7 cellular contexts compared by ENCODE assay signal in the genomic region with DNA sequence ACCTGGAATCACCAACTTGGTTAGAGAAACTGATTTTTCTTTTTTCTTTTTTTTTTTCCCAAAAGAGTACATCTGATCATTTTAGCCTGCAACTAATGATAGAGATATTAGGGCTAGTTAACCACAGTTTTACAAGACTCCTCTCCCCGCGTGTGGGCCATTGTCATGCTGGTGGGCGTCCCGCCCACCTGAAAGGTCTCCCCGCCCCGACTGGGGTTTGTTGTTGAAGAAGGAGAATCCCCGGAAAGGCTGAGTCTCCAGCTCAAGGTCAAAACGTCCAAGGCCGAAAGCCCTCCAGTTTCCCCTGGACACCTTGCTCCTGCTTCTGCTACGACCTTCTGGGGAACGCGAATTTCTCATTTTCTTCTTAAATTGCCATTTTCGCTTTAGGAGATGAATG.
DNase-seq lines count a peak whose midpoint lies in the region; ATAC-seq, FAIRE-seq and TF ChIP-seq lines count a peak whose summit lies in the region.
"Not testable (repeated sequence)": the region's sequence is repeated elsewhere in the genome, so short reads cannot be mapped to it uniquely, and the experiment has no call there.

No MANE protein-coding gene starts in this region.

- not testable (repeated sequence) for H3K4me3 Mint-ChIP-seq in GM23338
- H3K4me3 Mint-ChIP-seq in WTC11 = peak overlapping the region; percentile 24; the same call in 1 of the 2 replicates

- H2BK5ac ChIP-seq in H1 (ENCODE audit: low read depth, low read length) = not testable (repeated sequence)

- BruUV-seq in endothelial cell of umbilical vein (replicated peaks; lab: Mats Ljungman, UMichigan); HepG2 (replicated peaks; lab: Mats Ljungman, UMichigan): not testable (repeated sequence)

- not testable (repeated sequence) for H3K36me3 Mint-ChIP-seq in GM23338 (ENCODE audit: low read depth); WTC11

- not testable (repeated sequence) for H4K91ac ChIP-seq in H1 (replicated peaks; ENCODE audit: insufficient read length, low read length)

- not testable (repeated sequence) for H2AK5ac ChIP-seq in H1 (ENCODE audit: low read depth, low read length)

- peak; percentile 83 for ATAC-seq in GM23338
- ATAC-seq in WTC11 = peak; percentile 79
- not testable (repeated sequence) for ATAC-seq in HepG2

- 54% methylated on average over 6 of the region's 13 CpGs; no CpG with 5 or more reads in 1 of the 2 experiments for WGBS in H1 (ENCODE audit: extremely low coverage in 1 of 2, insufficient coverage in 1 of 2, insufficient read length in 1 of 2, insufficient replicate concordance in 2 of 2, low coverage in 1 of 2, low lambda C conversion rate in 2 of 2, missing lambda C conversion rate in 1 of 2), 2 experiments
- WGBS in HepG2 (ENCODE audit: low lambda C conversion rate) = 26% methylated on average over 11 of the region's 13 CpGs

- H3K9me3 Mint-ChIP-seq in GM23338, WTC11: not testable (repeated sequence)

- H2BK120ac ChIP-seq in H1 (replicated peaks; ENCODE audit: low read depth, low read length) = not testable (repeated sequence)

- H3K79me2 ChIP-seq in GM23338 (replicated peaks; ENCODE audit: insufficient read depth); H1 (ENCODE audit: control insufficient read depth in 1 of 2, insufficient read depth in 2 of 2, low read length in 2 of 2); endothelial cell of umbilical vein (ENCODE audit: control insufficient read depth, insufficient read depth, low read length); HepG2 (ENCODE audit: insufficient read depth, low read length): not testable (repeated sequence)

- not testable (repeated sequence) for H3K23me2 ChIP-seq in H1 (ENCODE audit: low read depth, low read length)

- not testable (repeated sequence) for H3K9me1 ChIP-seq in endothelial cell of umbilical vein (replicated peaks; ENCODE audit: control insufficient read depth, extremely low read depth, insufficient read depth, low read length)

- H3K36me3 ChIP-seq in GM23338 (ENCODE audit: insufficient read depth); HUES6 (ENCODE audit: control insufficient read depth, insufficient read depth, low read length); H1 (ENCODE audit: control insufficient read depth in 2 of 4, insufficient read depth in 4 of 4, low read length in 3 of 4); endothelial cell of umbilical vein (ENCODE audit: control insufficient read depth in 2 of 2, extremely low read depth in 1 of 2, insufficient read depth in 2 of 2, low read length in 2 of 2); HepG2 (replicated peaks in 1 of 2; ENCODE audit: control insufficient read depth in 1 of 2, insufficient read depth in 2 of 2, low read length in 2 of 2): not testable (repeated sequence)

- H3F3A ChIP-seq in GM23338 (replicated peaks; ENCODE audit: low read depth) = not testable (repeated sequence)

- not testable (repeated sequence) for H3K27ac Mint-ChIP-seq in GM23338, WTC11

- peak overlapping the region; percentile 34 for H3K9ac ChIP-seq in HUES6 (ENCODE audit: low read length)
- H3K9ac ChIP-seq in H1 (replicated peaks in 1 of 4; ENCODE audit: extremely low read depth in 1 of 4, low read depth in 3 of 4, low read length in 3 of 4); endothelial cell of umbilical vein (replicated peaks; ENCODE audit: extremely low read depth, insufficient read depth, low read length); HepG2 (ENCODE audit: insufficient read depth, low read depth, low read length): not testable (repeated sequence)

- intact Hi-C loops in endothelial cell of umbilical vein (cut with micrococcal nuclease); HepG2 (cut with micrococcal nuclease; ENCODE audit: unreplicated experiment): not testable (repeated sequence)

- not testable (repeated sequence) for H3K27ac ChIP-seq in GM23338 (ENCODE audit: low read depth); HUES6 (ENCODE audit: low read depth, low read length); H1 (ENCODE audit: low read depth, low read length); endothelial cell of umbilical vein (ENCODE audit: insufficient read depth, low read depth, low read length); HepG2 (ENCODE audit: extremely low read length, insufficient read depth, low read length)

- not testable (repeated sequence) for H3K4me1 Mint-ChIP-seq in GM23338
- H3K4me1 Mint-ChIP-seq in WTC11 = peaks cover 28% of the 10 kb centered on the region

- not testable (repeated sequence) for H2BK15ac ChIP-seq in H1 (ENCODE audit: low read length)

- H3K9me2 ChIP-seq in GM23338 (ENCODE audit: insufficient read depth) = not testable (repeated sequence)

- H2BK12ac ChIP-seq in H1 (ENCODE audit: low read depth, low read length) = not testable (repeated sequence)

- TF ChIP-seq POLR2A in H1 (IDR thresholded peaks at IDR 0.05; ENCODE audit: control extremely low read depth in 1 of 2, low read depth in 2 of 2, low read length in 2 of 2); endothelial cell of umbilical vein (IDR thresholded peaks at IDR 0.05; ENCODE audit: low read depth, low read length); HepG2 (IDR thresholded peaks at IDR 0.05; ENCODE audit: insufficient read depth in 1 of 2, low read depth in 2 of 2, low read length in 2 of 2): not testable (repeated sequence)

- H2BK20ac ChIP-seq in H1 (ENCODE audit: low read length) = not testable (repeated sequence)

- TF ChIP-seq EP300 in H1 (IDR thresholded peaks at IDR 0.05; ENCODE audit: borderline replicate concordance in 1 of 2, low read depth in 2 of 2, low read length in 2 of 2); HepG2 (IDR thresholded peaks at IDR 0.05; ENCODE audit: low read depth in 2 of 2, low read length in 2 of 2); HepG2 (CRISPR knock-in tag; IDR thresholded peaks at IDR 0.05; ENCODE audit: borderline replicate concordance): not testable (repeated sequence)

- POLR2A ChIA-PET in WTC11 (lab: Charles Lee); H1 (lab: Charles Lee; ENCODE audit: partially characterized antibody); endothelial cell of umbilical vein (lab: Charles Lee); HepG2 (lab: Yijun Ruan, JAX): not testable (repeated sequence)

- not testable (repeated sequence) for H3K56ac ChIP-seq in H1 (replicated peaks; ENCODE audit: insufficient read length, low read depth, low read length)

- in situ Hi-C loops in HepG2 (cut with HindIII; ENCODE audit: extremely low pct_ligation_motif_present, low pct_unique_long_range_greater_than_20kb) = not testable (repeated sequence)

- H3K14ac ChIP-seq in H1 (ENCODE audit: insufficient read length) = not testable (repeated sequence)

- not testable (repeated sequence) for H3K4ac ChIP-seq in H1 (replicated peaks; ENCODE audit: insufficient read length, low read depth, low read length)

- 0 out of 2 replicates have a peak overlapping the region, but pooled peaks have one; percentile 56 for H2AFZ ChIP-seq in GM23338
- H2AFZ ChIP-seq in H1 (ENCODE audit: low read length); endothelial cell of umbilical vein (ENCODE audit: low read depth, low read length); HepG2 (ENCODE audit: low read length): not testable (repeated sequence)

- not testable (repeated sequence) for H3K27me3 ChIP-seq in GM23338 (ENCODE audit: insufficient read depth); H1 (replicated peaks in 1 of 4; ENCODE audit: control insufficient read depth in 3 of 4, extremely low read depth in 1 of 4, insufficient read depth in 3 of 4, low read length in 3 of 4); endothelial cell of umbilical vein (ENCODE audit: control insufficient read depth in 2 of 2, insufficient read depth in 2 of 2, low read length in 2 of 2); HepG2 (ENCODE audit: control insufficient read depth in 1 of 2, insufficient read depth in 2 of 2, low read length in 2 of 2)
- peaks cover 62% of the 10 kb centered on the region for H3K27me3 ChIP-seq in HUES6 (ENCODE audit: control insufficient read depth, insufficient read depth, low read length)

- not testable (repeated sequence) for H4K20me1 ChIP-seq in GM23338 (replicated peaks; ENCODE audit: insufficient read depth); H1 (replicated peaks in 1 of 2; ENCODE audit: control insufficient read depth in 1 of 2, insufficient read depth in 2 of 2, low read length in 2 of 2); endothelial cell of umbilical vein (replicated peaks; ENCODE audit: control insufficient read depth, extremely low read depth, insufficient read depth, low read length); HepG2 (ENCODE audit: insufficient read depth, low read length)

- not testable (repeated sequence) for H3K23ac ChIP-seq in H1 (ENCODE audit: insufficient read length)

- H3K4me2 ChIP-seq in GM23338; H1 (ENCODE audit: insufficient read depth in 1 of 2, low read depth in 2 of 2, low read length in 2 of 2); endothelial cell of umbilical vein (ENCODE audit: insufficient read depth, low read length); HepG2 (ENCODE audit: low read depth, low read length): not testable (repeated sequence)

- not testable (repeated sequence) for H4K5ac ChIP-seq in H1 (ENCODE audit: insufficient read length, low read depth, low read length)

- not testable (repeated sequence) for H3K18ac ChIP-seq in H1 (ENCODE audit: extremely low read depth, low read length)

- not testable (repeated sequence) for H3K79me1 ChIP-seq in H1 (ENCODE audit: low read depth, low read length)

- TF ChIP-seq RAD21 in H1 (IDR thresholded peaks at IDR 0.05 in 1 of 2, conservative IDR thresholded peaks at IDR 0.05 in 1 of 2; ENCODE audit: low read depth in 2 of 2, low read length in 2 of 2); HepG2 (CRISPR knock-in tag; IDR thresholded peaks at IDR 0.05): not testable (repeated sequence)

- not testable (repeated sequence) for H3K4me1 ChIP-seq in GM23338 (ENCODE audit: insufficient read depth); H1 (replicated peaks in 1 of 4; ENCODE audit: control insufficient read depth in 3 of 4, insufficient read depth in 4 of 4, low read length in 3 of 4); endothelial cell of umbilical vein (ENCODE audit: control insufficient read depth, extremely low read depth, insufficient read depth, low read length); HepG2 (ENCODE audit: insufficient read depth, low read length)
- peaks cover 15% of the 10 kb centered on the region for H3K4me1 ChIP-seq in HUES6 (ENCODE audit: control insufficient read depth, insufficient read depth, low read length)

- CTCF ChIA-PET in WTC11 (lab: Charles Lee); H1 (lab: Charles Lee; ENCODE audit: partially characterized antibody); endothelial cell of umbilical vein (lab: Charles Lee); HepG2 (lab: Yijun Ruan, JAX; ENCODE audit: low intra/inter-chr PET ratio, low total read pairs): not testable (repeated sequence)

- dilution Hi-C loops in endothelial cell of umbilical vein (cut with MboI; ENCODE audit: extremely low pct_ligation_motif_present, low sequenced_read_pairs) = not testable (repeated sequence)

- H4K8ac ChIP-seq in H1 (ENCODE audit: extremely low read depth, insufficient read depth, low read length) = not testable (repeated sequence)

- H3K9me3 ChIP-seq in HUES6 (ENCODE audit: control insufficient read depth, insufficient read depth, low read depth, low read length); H1 (ENCODE audit: insufficient read depth in 2 of 2, low read depth in 1 of 2, low read length in 1 of 2); endothelial cell of umbilical vein (replicated peaks; ENCODE audit: control insufficient read depth, insufficient read depth, low read length); HepG2 (ENCODE audit: low read length): not testable (repeated sequence)

- TF ChIP-seq CTCF in GM23338 (conservative IDR thresholded peaks at IDR 0.05; ENCODE audit: low read depth in 2 of 2); WTC11 (IDR thresholded peaks at IDR 0.05); H1 (IDR thresholded peaks at IDR 0.05; ENCODE audit: control extremely low read depth in 1 of 3, insufficient read depth in 1 of 3, low read depth in 1 of 3, low read length in 3 of 3); endothelial cell of umbilical vein (IDR thresholded peaks at IDR 0.05; ENCODE audit: extremely low read depth in 1 of 2, insufficient read depth in 1 of 2, low read depth in 1 of 2, low read length in 2 of 2); HepG2 (CRISPR knock-in tag; IDR thresholded peaks at IDR 0.05): not testable (repeated sequence)

- not testable (repeated sequence) for H3K4me3 ChIP-seq in GM23338; endothelial cell of umbilical vein (replicated peaks in 1 of 3; ENCODE audit: insufficient read depth in 1 of 3, low read depth in 1 of 3, low read length in 3 of 3); HepG2 (replicated peaks in 1 of 3; ENCODE audit: insufficient read depth in 1 of 3, low read depth in 2 of 3, low read length in 3 of 3)
- peak overlapping the region; percentile 43 for H3K4me3 ChIP-seq in HUES6 (ENCODE audit: low read depth, low read length)
- peak overlapping the region in 1 of 4 experiments; percentile 38; a peak in 1 of 8 replicates for H3K4me3 ChIP-seq in H1 (ENCODE audit: extremely low read depth in 1 of 4, insufficient read depth in 2 of 4, low read depth in 3 of 4, low read length in 4 of 4)

- FAIRE-seq in H1 (lab: Jason Lieb, UNC) (peak; percentile 100), endothelial cell of umbilical vein (lab: Jason Lieb, UNC) (peak; percentile 66), HepG2 (lab: Jason Lieb, UNC) (peak; percentile 86)

- not testable (repeated sequence) for H3K27me3 Mint-ChIP-seq in GM23338 (ENCODE audit: insufficient read depth, low read depth, poor library complexity); WTC11 (ENCODE audit: low read depth)

- DNase-seq in ELF-1 (ENCODE audit: low read depth, low spot score) (peak; percentile 14), WTC11 (ENCODE audit: low spot score) (peak; percentile 7)
- DNase-seq in GM23338 (ENCODE audit: low spot score); H1 (ENCODE audit: low read depth in 1 of 2, low spot score in 2 of 2); endothelial cell of umbilical vein (ENCODE audit: low read depth, low spot score); HepG2 (ENCODE audit: low spot score): not testable (repeated sequence)
